1 cellular context compared by ENCODE assay signal in genomic region chr5:170306381-170306790, GRCh38.
TF ChIP-seq lines count a peak whose summit lies in the region.

No MANE protein-coding gene starts in this region.

TF ChIP-seq in K562, 482 proteins besides CTCF, POLR2A, EP300 and RAD21 (continued from another document):
- TF ChIP-seq ZNF318 (IDR thresholded peaks at IDR 0.05; ENCODE audit: borderline replicate concordance in 1 of 2, low read depth in 1 of 2): peak in 1 of 2 experiments; percentile 75; a peak in 2 of 4 replicates
- no peak for TF ChIP-seq CREBBP (IDR thresholded peaks at IDR 0.05; ENCODE audit: low read depth, low read length)
- TF ChIP-seq CBFA2T3 (IDR thresholded peaks at IDR 0.05): peak; percentile 83
- peak; percentile 78 for TF ChIP-seq ZNF589 (CRISPR knock-in tag; IDR thresholded peaks at IDR 0.05; ENCODE audit: low read depth)
- TF ChIP-seq ZBED1 (IDR thresholded peaks at IDR 0.05): peak; percentile 67; the same call in 1 of the 2 replicates
- TF ChIP-seq REST (CRISPR knock-in tag; IDR thresholded peaks at IDR 0.05; ENCODE audit: low read depth): no peak
- peak; percentile 70 for TF ChIP-seq SMARCE1 (IDR thresholded peaks at IDR 0.05)
- no peak for TF ChIP-seq PHF20 (IDR thresholded peaks at IDR 0.05; ENCODE audit: partially characterized antibody)
- TF ChIP-seq MAFK (IDR thresholded peaks at IDR 0.05; ENCODE audit: low read length): no peak; the same call in 1 of the 2 replicates
- 0 out of 2 replicates have a peak, but pooled peaks have one; percentile 38 for TF ChIP-seq ZNF197 (CRISPR knock-in tag; IDR thresholded peaks at IDR 0.05; ENCODE audit: low read depth)
- peak; percentile 66 for TF ChIP-seq PML (IDR thresholded peaks at IDR 0.05; ENCODE audit: low read length)
- no peak for TF ChIP-seq HIVEP1 (CRISPR knock-in tag; IDR thresholded peaks at IDR 0.05)
- TF ChIP-seq ELK3 (CRISPR knock-in tag; IDR thresholded peaks at IDR 0.05): no peak
- peak; percentile 59; the same call in 1 of the 2 replicates for TF ChIP-seq JUN (IDR thresholded peaks at IDR 0.05; ENCODE audit: borderline replicate concordance, low read depth, low read length)
- TF ChIP-seq JUN (CRISPR knock-in tag; IDR thresholded peaks at IDR 0.05; ENCODE audit: borderline replicate concordance): 0 out of 2 replicates have a peak, but pooled peaks have one; percentile 29
- TF ChIP-seq RBM25 (IDR thresholded peaks at IDR 0.05; ENCODE audit: low read depth, low read length, severe bottlenecking): no peak
- TF ChIP-seq ZNF184 (CRISPR knock-in tag; IDR thresholded peaks at IDR 0.05): no peak
- no peak for TF ChIP-seq ARID4B (CRISPR knock-in tag; IDR thresholded peaks at IDR 0.05)
- TF ChIP-seq THRAP3 (IDR thresholded peaks at IDR 0.05; ENCODE audit: borderline replicate concordance): no peak
- peak; percentile 70 for TF ChIP-seq USF1 (CRISPR knock-in tag; IDR thresholded peaks at IDR 0.05)
- TF ChIP-seq BRF2 (IDR thresholded peaks at IDR 0.05; ENCODE audit: borderline replicate concordance, insufficient read depth, insufficient read length): no peak
- peak in 1 of 2 experiments; percentile 53; a peak in 1 of 4 replicates for TF ChIP-seq KDM1A (IDR thresholded peaks at IDR 0.05)
- no peak for TF ChIP-seq TRIM28 (IDR thresholded peaks at IDR 0.05)
- TF ChIP-seq ELF1 (tag; IDR thresholded peaks at IDR 0.05): 0 out of 2 replicates have a peak, but pooled peaks have one; percentile 6
- no peak for TF ChIP-seq MEIS2 (IDR thresholded peaks at IDR 0.05; ENCODE audit: partially characterized antibody)
- TF ChIP-seq ZNF717 (CRISPR knock-in tag; IDR thresholded peaks at IDR 0.05): no peak
- TF ChIP-seq PYGO2 (tag; IDR thresholded peaks at IDR 0.05): no peak
- no peak for TF ChIP-seq CHD4 (IDR thresholded peaks at IDR 0.05; ENCODE audit: insufficient read depth, insufficient replicate concordance, low read depth, low read length, poor library complexity, severe bottlenecking)
- no peak for TF ChIP-seq KDM5B (IDR thresholded peaks at IDR 0.05; ENCODE audit: insufficient replicate concordance, low read depth, low read length)
- TF ChIP-seq MAFF (IDR thresholded peaks at IDR 0.05; ENCODE audit: low read length): peak; percentile 29; the same call in 1 of the 2 replicates
- no peak for TF ChIP-seq FUS (optimal IDR thresholded peaks at IDR 0.05; ENCODE audit: low read depth, low read length)
- TF ChIP-seq SOX6 (IDR thresholded peaks at IDR 0.05): peak; percentile 84
- peak; percentile 82 for TF ChIP-seq DPF2 (IDR thresholded peaks at IDR 0.05)
- peak; percentile 44 for TF ChIP-seq MTA2 (IDR thresholded peaks at IDR 0.05; ENCODE audit: low read depth)
- no peak for TF ChIP-seq COPS2 (conservative IDR thresholded peaks at IDR 0.05)
- TF ChIP-seq ATF7 (IDR thresholded peaks at IDR 0.05): peak; percentile 69
- peak; percentile 72; the same call in 1 of the 2 replicates for TF ChIP-seq MBD2 (IDR thresholded peaks at IDR 0.05; ENCODE audit: borderline replicate concordance, low read depth)
- TF ChIP-seq C11orf30 (IDR thresholded peaks at IDR 0.05; ENCODE audit: low read depth): peak; percentile 33; the same call in 1 of the 2 replicates
- TF ChIP-seq ZBTB8A (IDR thresholded peaks at IDR 0.05; ENCODE audit: partially characterized antibody): no peak
- TF ChIP-seq ZNF384 (IDR thresholded peaks at IDR 0.05; ENCODE audit: low read depth, low read length): no peak
- TF ChIP-seq CGGBP1 (CRISPR knock-in tag; IDR thresholded peaks at IDR 0.05): no peak
- TF ChIP-seq EWSR1 (IDR thresholded peaks at IDR 0.05; ENCODE audit: borderline replicate concordance, low read depth, partially characterized antibody): no peak
- TF ChIP-seq MTA3 (IDR thresholded peaks at IDR 0.05; ENCODE audit: borderline replicate concordance): 0 out of 2 replicates have a peak, but pooled peaks have one; percentile 63
